Comparison of ENCODE assay signal across 19 cellular contexts in the genomic region with DNA sequence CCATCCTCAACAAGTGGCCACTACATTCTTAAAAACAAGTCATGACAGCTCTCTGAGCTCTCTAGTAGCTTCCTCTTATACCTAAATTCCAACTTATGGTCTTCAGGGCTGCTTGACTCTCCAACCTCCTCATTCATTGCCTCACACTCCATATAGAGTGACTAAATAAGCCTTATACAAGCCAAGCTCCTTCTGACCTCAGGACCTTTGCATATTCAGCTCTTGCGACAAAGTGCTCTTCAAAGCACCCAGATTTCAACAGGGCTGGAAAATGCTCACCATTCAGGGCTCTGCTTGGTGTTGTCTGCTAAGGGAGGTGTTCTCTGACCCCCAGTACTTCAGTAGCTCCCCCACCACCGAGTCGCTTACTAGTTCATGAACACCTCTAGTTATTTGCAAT. TPM values are rescaled to one million over a fixed set of nuclear protein-coding genes. Genes with fewer than 3 reads are reported as not detected.
DNase-seq lines count a peak whose midpoint lies in the region; ATAC-seq and TF ChIP-seq lines count a peak whose summit lies in the region.
"Had no signal": no experiment of that assay in that cellular context is flagged by ENCODE, and none has a peak within 500 bp of the region (broad histone marks: within the 10 kb centered on the region; RNA-seq: fewer than 3 reads in every experiment).

No MANE protein-coding gene starts in this region.

- peak overlapping the region; percentile 13 for H3K27ac ChIP-seq in CD4-positive, alpha-beta T cell (ENCODE audit: low read depth, low read length)
- H3K27ac ChIP-seq in naive thymus-derived CD4-positive, alpha-beta T cell (ENCODE audit: low read depth, low read length) = peak overlapping the region; percentile 32
- H3K27ac ChIP-seq: HL-60 had no signal

- no peak overlapping the region for H3K4me3 Mint-ChIP-seq in activated CD4-positive, alpha-beta memory T cell treated with anti-CD3 and anti-CD28 coated beads, Interleukin-2, amount 10 ng/mL, durations not matched to agents 7 days and 5 days
- H3K4me3 Mint-ChIP-seq in activated CD4-positive, alpha-beta memory T cell treated with anti-CD3 and anti-CD28 coated beads for 36 hours = no peak overlapping the region
- H3K4me3 Mint-ChIP-seq in CD4-positive, alpha-beta T cell = no peak overlapping the region
- no peak overlapping the region for H3K4me3 Mint-ChIP-seq in T-cell
- H3K4me3 Mint-ChIP-seq in naive thymus-derived CD4-positive, alpha-beta T cell = no peak overlapping the region

- no peaks in the 10 kb centered on the region for H3K27me3 Mint-ChIP-seq in activated CD4-positive, alpha-beta memory T cell treated with anti-CD3 and anti-CD28 coated beads, Interleukin-2, amount 10 ng/mL, durations not matched to agents 7 days and 5 days
- H3K27me3 Mint-ChIP-seq in activated CD4-positive, alpha-beta memory T cell treated with anti-CD3 and anti-CD28 coated beads for 36 hours = no peaks in the 10 kb centered on the region
- H3K27me3 Mint-ChIP-seq in CD4-positive, alpha-beta T cell = no peaks in the 10 kb centered on the region
- no peaks in the 10 kb centered on the region for H3K27me3 Mint-ChIP-seq in T-cell
- no peaks in the 10 kb centered on the region for H3K27me3 Mint-ChIP-seq in naive thymus-derived CD4-positive, alpha-beta T cell

- POLR2A ChIA-PET in activated CD4-positive, alpha-beta memory T cell treated with anti-CD3 and anti-CD28 coated beads, Interleukin-2, amount 10 ng/mL, durations not matched to agents 7 days and 5 days (lab: Charles Lee) = interaction anchor here (1.2 kb wide), 1 partner anchor 9 kb away, joined by 4 read pairs; no protein-coding TSS in a partner anchor
- POLR2A ChIA-PET in activated CD4-positive, alpha-beta memory T cell treated with anti-CD3 and anti-CD28 coated beads for 36 hours (lab: Charles Lee) = no interaction called here
- POLR2A ChIA-PET in CD4-positive, alpha-beta T cell (lab: Charles Lee) = no interaction called here
- POLR2A ChIA-PET in T-cell (lab: Charles Lee) = no interaction called here
- POLR2A ChIA-PET in naive thymus-derived CD4-positive, alpha-beta T cell (lab: Charles Lee) = interaction anchor here (1.1 kb wide), 1 partner anchor 8 kb away, joined by 3 read pairs; no protein-coding TSS in a partner anchor

- CTCF ChIA-PET in activated CD4-positive, alpha-beta memory T cell treated with anti-CD3 and anti-CD28 coated beads, Interleukin-2, amount 10 ng/mL, durations not matched to agents 7 days and 5 days (lab: Charles Lee) = interaction anchor here (2.3 kb wide), 1 partner anchor 15 kb away, joined by 18 read pairs; no protein-coding TSS in a partner anchor
- CTCF ChIA-PET in activated CD4-positive, alpha-beta memory T cell treated with anti-CD3 and anti-CD28 coated beads for 36 hours (lab: Charles Lee) = interaction anchor here (0.6 to 1.8 kb wide), 2 partner anchors 15 to 83 kb away, joined by 3 to 14 read pairs; no protein-coding TSS in a partner anchor
- CTCF ChIA-PET in CD4-positive, alpha-beta T cell (lab: Charles Lee) = no interaction called here
- CTCF ChIA-PET in T-cell (lab: Charles Lee) = interaction anchor here in 1 of 2 donors (2.1 kb wide), 1 partner anchor 14 kb away, joined by 10 read pairs; no protein-coding TSS in a partner anchor
- CTCF ChIA-PET in naive thymus-derived CD4-positive, alpha-beta T cell (lab: Charles Lee) = interaction anchor here (0.8 to 2.0 kb wide), 3 partner anchors 9 to 193 kb away, joined by 3 to 6 read pairs (median 3); no protein-coding TSS in a partner anchor

- H3K27me3 ChIP-seq in CD4-positive, alpha-beta T cell (ENCODE audit: control insufficient read depth, insufficient read depth, low read length) = no peaks in the 10 kb centered on the region
- no peaks in the 10 kb centered on the region for H3K27me3 ChIP-seq in naive thymus-derived CD4-positive, alpha-beta T cell (ENCODE audit: control insufficient read depth in 2 of 2, insufficient read depth in 2 of 2, low read length in 2 of 2)

- H3K27ac Mint-ChIP-seq in activated CD4-positive, alpha-beta memory T cell treated with anti-CD3 and anti-CD28 coated beads, Interleukin-2, amount 10 ng/mL, durations not matched to agents 7 days and 5 days = peak overlapping the region; percentile 2
- no peak overlapping the region for H3K27ac Mint-ChIP-seq in activated CD4-positive, alpha-beta memory T cell treated with anti-CD3 and anti-CD28 coated beads for 36 hours
- H3K27ac Mint-ChIP-seq in CD4-positive, alpha-beta T cell = peak overlapping the region; percentile 100
- H3K27ac Mint-ChIP-seq in T-cell = peak overlapping the region; percentile 99
- peak overlapping the region; percentile 31 to 100 (median 80) for H3K27ac Mint-ChIP-seq in naive thymus-derived CD4-positive, alpha-beta T cell

- ATAC-seq in CD4-positive, alpha-beta T cell (ENCODE audit: poor library complexity) = no peak
- ATAC-seq in T-cell (replicated peaks in 1 of 4) = no peak
- ATAC-seq in naive thymus-derived CD4-positive, alpha-beta T cell = no peak

- TF ChIP-seq CTCF in CD4-positive, alpha-beta T cell (IDR thresholded peaks at IDR 0.05) = no peak

- H3K4me3 ChIP-seq in naive thymus-derived CD4-positive, alpha-beta T cell (ENCODE audit: low read length) = no peak overlapping the region

- peaks cover 60% of the 10 kb centered on the region for H3K36me3 Mint-ChIP-seq in activated CD4-positive, alpha-beta memory T cell treated with anti-CD3 and anti-CD28 coated beads, Interleukin-2, amount 10 ng/mL, durations not matched to agents 7 days and 5 days (ENCODE audit: low read depth)
- H3K36me3 Mint-ChIP-seq in activated CD4-positive, alpha-beta memory T cell treated with anti-CD3 and anti-CD28 coated beads for 36 hours = peaks cover 16% of the 10 kb centered on the region
- H3K36me3 Mint-ChIP-seq in CD4-positive, alpha-beta T cell (ENCODE audit: low read depth) = peaks cover 26% of the 10 kb centered on the region
- peaks cover 20% of the 10 kb centered on the region for H3K36me3 Mint-ChIP-seq in T-cell
- peaks cover 0 to 43% (median 11%) of the 10 kb centered on the region in 5 donors for H3K36me3 Mint-ChIP-seq in naive thymus-derived CD4-positive, alpha-beta T cell

- H3K4me1 Mint-ChIP-seq in activated CD4-positive, alpha-beta memory T cell treated with anti-CD3 and anti-CD28 coated beads, Interleukin-2, amount 10 ng/mL, durations not matched to agents 7 days and 5 days = peaks cover 73% of the 10 kb centered on the region
- peaks cover 39% of the 10 kb centered on the region for H3K4me1 Mint-ChIP-seq in activated CD4-positive, alpha-beta memory T cell treated with anti-CD3 and anti-CD28 coated beads for 36 hours (ENCODE audit: low read depth)
- peaks cover 81% of the 10 kb centered on the region for H3K4me1 Mint-ChIP-seq in CD4-positive, alpha-beta T cell (ENCODE audit: low read depth)
- peaks cover 71 to 95% (median 91%) of the 10 kb centered on the region in 3 donors for H3K4me1 Mint-ChIP-seq in T-cell
- H3K4me1 Mint-ChIP-seq in naive thymus-derived CD4-positive, alpha-beta T cell = peaks cover 57 to 95% (median 85%) of the 10 kb centered on the region in 7 donors

- H3K36me3 ChIP-seq in naive thymus-derived CD4-positive, alpha-beta T cell (ENCODE audit: control insufficient read depth in 2 of 3, insufficient read depth in 3 of 3, low read length in 3 of 3) = peaks cover 0 to 14% (median 0%) of the 10 kb centered on the region in 3 experiments

- no peaks in the 10 kb centered on the region for H3K9me3 Mint-ChIP-seq in activated CD4-positive, alpha-beta memory T cell treated with anti-CD3 and anti-CD28 coated beads, Interleukin-2, amount 10 ng/mL, durations not matched to agents 7 days and 5 days
- no peaks in the 10 kb centered on the region for H3K9me3 Mint-ChIP-seq in activated CD4-positive, alpha-beta memory T cell treated with anti-CD3 and anti-CD28 coated beads for 36 hours
- no peaks in the 10 kb centered on the region for H3K9me3 Mint-ChIP-seq in CD4-positive, alpha-beta T cell
- no peaks in the 10 kb centered on the region for H3K9me3 Mint-ChIP-seq in T-cell
- H3K9me3 Mint-ChIP-seq in naive thymus-derived CD4-positive, alpha-beta T cell = no peaks in the 10 kb centered on the region

- peaks cover 29 to 35% of the 10 kb centered on the region in 2 donors for H3K4me1 ChIP-seq in naive thymus-derived CD4-positive, alpha-beta T cell (ENCODE audit: control insufficient read depth in 2 of 2, insufficient read depth in 2 of 2, low read length in 2 of 2)

- intact Hi-C loops in activated CD4-positive, alpha-beta memory T cell treated with anti-CD3 and anti-CD28 coated beads for 36 hours (cut with micrococcal nuclease) = no loop called here
- intact Hi-C loops in CD4-positive, alpha-beta T cell (cut with DNase I, micrococcal nuclease) = loop anchor here in 1 of 2 experiments (5.0 kb wide), 1 partner anchor 105 kb away; no protein-coding TSS in a partner anchor
- intact Hi-C loops in naive thymus-derived CD4-positive, alpha-beta T cell (cut with micrococcal nuclease) = no loop called here

- H3K9me3 ChIP-seq in CD4-positive, alpha-beta T cell (ENCODE audit: control insufficient read depth, low read length) = no peaks in the 10 kb centered on the region
- H3K9me3 ChIP-seq in naive thymus-derived CD4-positive, alpha-beta T cell (ENCODE audit: control insufficient read depth in 2 of 3, low read length in 3 of 3) = no peaks in the 10 kb centered on the region

- DNase-seq in activated CD4-positive, alpha-beta memory T cell treated with anti-CD3 and anti-CD28 coated beads, Interleukin-2, amount 10 ng/mL, durations not matched to agents 7 days and 5 days = no peak
- DNase-seq in activated CD4-positive, alpha-beta memory T cell treated with anti-CD3 and anti-CD28 coated beads for 36 hours = no peak
- no peak for DNase-seq in CD4-positive, alpha-beta T cell
- DNase-seq in T-cell = no peak
- no peak for DNase-seq in naive thymus-derived CD4-positive, alpha-beta T cell
- no peak for DNase-seq in AG20443 (ENCODE audit: low spot score)
- DNase-seq in effector CD4-positive, alpha-beta T cell = no peak
- no peak for DNase-seq in amniotic stem cell (lab: John Stamatoyannopoulos, UW)
- DNase-seq: DMS 273 treated with DMSO at 0.1 percent for 48 hours, GOT3, KBM-7, NCI-H1048, NCI-H146, NCI-H226, NCI-H526, OCI-M1, RPMI8226 had no signal

RNA-seq across cellular contexts. Expression of a gene that starts 3.7 kb away (rescaled TPM):
- total RNA-seq in activated CD4-positive, alpha-beta memory T cell treated with anti-CD3 and anti-CD28 coated beads, Interleukin-2, amount 10 ng/mL, durations not matched to agents 7 days and 5 days = 10 to 100 TPM; 19.2 to 21.5 TPM
- 1 to 10 TPM; 7.4 to 7.5 TPM for total RNA-seq in activated CD4-positive, alpha-beta memory T cell treated with anti-CD3 and anti-CD28 coated beads for 36 hours
- total RNA-seq in CD4-positive, alpha-beta T cell = under 1 TPM; 0.78 to 0.91 TPM
- 1 to 10 TPM; 1.2 to 5.8 (median 3.7) TPM for total RNA-seq in T-cell
- 10 to 100 TPM in 1 of 5 experiments, 1 to 10 TPM in 2, under 1 TPM in 2; 0.54 to 19.8 (median 3.7) TPM for total RNA-seq in naive thymus-derived CD4-positive, alpha-beta T cell
- 1 to 10 TPM; 1.8 to 5.4 TPM for polyA plus RNA-seq in naive thymus-derived CD4-positive, alpha-beta T cell
- total RNA-seq: Daoy had no signal

RNA-seq across cellular contexts. Expression of a gene that starts 30.9 kb away (rescaled TPM):
- not detected for total RNA-seq in activated CD4-positive, alpha-beta memory T cell treated with anti-CD3 and anti-CD28 coated beads, Interleukin-2, amount 10 ng/mL, durations not matched to agents 7 days and 5 days
- not detected for total RNA-seq in activated CD4-positive, alpha-beta memory T cell treated with anti-CD3 and anti-CD28 coated beads for 36 hours
- total RNA-seq in CD4-positive, alpha-beta T cell = not detected
- total RNA-seq in T-cell = not detected
- total RNA-seq in naive thymus-derived CD4-positive, alpha-beta T cell = 1 to 10 TPM in 1 of 5 experiments, not detected in 4; 3.1 TPM
- polyA plus RNA-seq in naive thymus-derived CD4-positive, alpha-beta T cell = not detected
- total RNA-seq: Daoy had no signal

RNA-seq across cellular contexts. Expression of a gene that starts 34.3 kb away (rescaled TPM):
- total RNA-seq in activated CD4-positive, alpha-beta memory T cell treated with anti-CD3 and anti-CD28 coated beads, Interleukin-2, amount 10 ng/mL, durations not matched to agents 7 days and 5 days = not detected
- not detected for total RNA-seq in activated CD4-positive, alpha-beta memory T cell treated with anti-CD3 and anti-CD28 coated beads for 36 hours
- total RNA-seq in CD4-positive, alpha-beta T cell = not detected
- under 1 TPM in 2 of 5 donors, not detected in 3; 0.23 to 0.25 TPM for total RNA-seq in T-cell
- total RNA-seq in naive thymus-derived CD4-positive, alpha-beta T cell = 1 to 10 TPM in 2 of 5 experiments, not detected in 3; 3.1 to 3.2 TPM
- polyA plus RNA-seq in naive thymus-derived CD4-positive, alpha-beta T cell = not detected
- total RNA-seq: Daoy had no signal

RNA-seq across cellular contexts. Expression of a gene that starts 43.1 kb away (rescaled TPM):
- total RNA-seq in activated CD4-positive, alpha-beta memory T cell treated with anti-CD3 and anti-CD28 coated beads, Interleukin-2, amount 10 ng/mL, durations not matched to agents 7 days and 5 days = not detected
- not detected for total RNA-seq in activated CD4-positive, alpha-beta memory T cell treated with anti-CD3 and anti-CD28 coated beads for 36 hours
- total RNA-seq in CD4-positive, alpha-beta T cell = not detected
- 1 to 10 TPM in 1 of 5 donors, not detected in 4; 1.5 TPM for total RNA-seq in T-cell
- 1 to 10 TPM in 1 of 5 experiments, not detected in 4; 3.2 TPM for total RNA-seq in naive thymus-derived CD4-positive, alpha-beta T cell
- polyA plus RNA-seq in naive thymus-derived CD4-positive, alpha-beta T cell = not detected
- total RNA-seq: Daoy had no signal

Comparison
In these comparisons a context has a peak if more than half of its experiments do, and no peak if none do; other contexts are left out.
1. POLR2A ChIA-PET loops: an anchor here in activated CD4-positive, alpha-beta memory T cell treated with anti-CD3 and anti-CD28 coated beads, Interleukin-2, amount 10 ng/mL, durations not matched to agents 7 days and 5 days (1.2 kb wide) and naive thymus-derived CD4-positive, alpha-beta T cell (1.1 kb wide); none called in activated CD4-positive, alpha-beta memory T cell treated with anti-CD3 and anti-CD28 coated beads for 36 hours, CD4-positive, alpha-beta T cell and T-cell.